Comparison of ENCODE assay signal across 7 cellular contexts in genomic region chr14:69637503-69638030, GRCh38. TPM values are rescaled to one million over a fixed set of nuclear protein-coding genes. Genes with fewer than 3 reads are reported as not detected.
DNase-seq lines count a peak whose midpoint lies in the region; ATAC-seq lines count a peak whose summit lies in the region.

No MANE protein-coding gene starts in this region.

- peak overlapping the region; percentile 8 to 70 (median 60) for H3K4me3 Mint-ChIP-seq in T-cell
- peak overlapping the region; percentile 70 for H3K4me3 Mint-ChIP-seq in stimulated activated effector memory CD8-positive, alpha-beta T cell treated with anti-CD3 and anti-CD28 coated beads, Interleukin-12 subunit alpha, Interleukin-12 subunit beta, amount 100 ng/mL, for 72 hours

- ATAC-seq in HG02588 (IDR thresholded peaks at IDR 0.05; ENCODE audit: unreplicated experiment) (peak; percentile 3), T-cell (replicated peaks in 1 of 4) (peak in 1 of 4 experiments; percentile 17), left ventricle myocardium superior (peak; percentile 70), HG02973 (IDR thresholded peaks at IDR 0.05; ENCODE audit: unreplicated experiment) (no peak)
- ATAC-seq in stimulated activated effector memory CD8-positive, alpha-beta T cell treated with anti-CD3 and anti-CD28 coated beads, Interleukin-12 subunit alpha, Interleukin-12 subunit beta, amount 100 ng/mL, for 72 hours, result peak; percentile 62

- H3K27ac Mint-ChIP-seq in T-cell, result peak overlapping the region; percentile 90 to 95
- H3K27ac Mint-ChIP-seq in stimulated activated effector memory CD8-positive, alpha-beta T cell treated with anti-CD3 and anti-CD28 coated beads, Interleukin-12 subunit alpha, Interleukin-12 subunit beta, amount 100 ng/mL, for 72 hours, result peak overlapping the region; percentile 90

- no peak for DNase-seq in T-cell
- peak; percentile 55 for DNase-seq in left ventricle myocardium superior
- no peak for DNase-seq in stimulated activated effector memory CD8-positive, alpha-beta T cell treated with anti-CD3 and anti-CD28 coated beads, Interleukin-12 subunit alpha, Interleukin-12 subunit beta, amount 100 ng/mL, for 72 hours (ENCODE audit: low spot score in 2 of 2)
- no peak for DNase-seq in mesenteric fat pad (ENCODE audit: low spot score)
- DNase-seq in DMS79 treated with DMSO at 0.1 percent for 48 hours (lab: John Stamatoyannopoulos, UW), result no peak

- H3K4me1 Mint-ChIP-seq in T-cell, result peaks cover 83 to 94% (median 92%) of the 10 kb centered on the region in 3 donors
- H3K4me1 Mint-ChIP-seq in stimulated activated effector memory CD8-positive, alpha-beta T cell treated with anti-CD3 and anti-CD28 coated beads, Interleukin-12 subunit alpha, Interleukin-12 subunit beta, amount 100 ng/mL, for 72 hours, result peaks cover 93% of the 10 kb centered on the region

- intact Hi-C loops in left ventricle myocardium superior (cut with micrococcal nuclease), result no loop called here

- POLR2A ChIA-PET in T-cell (lab: Charles Lee), result no interaction called here

- no peaks in the 10 kb centered on the region for H3K27me3 Mint-ChIP-seq in T-cell

- H3K36me3 Mint-ChIP-seq in T-cell, result peaks cover 19% of the 10 kb centered on the region
- H3K36me3 Mint-ChIP-seq in stimulated activated effector memory CD8-positive, alpha-beta T cell treated with anti-CD3 and anti-CD28 coated beads, Interleukin-12 subunit alpha, Interleukin-12 subunit beta, amount 100 ng/mL, for 72 hours, result peaks cover 52% of the 10 kb centered on the region

- H3K9me3 Mint-ChIP-seq in T-cell, result peaks cover 8 to 13% (median 10%) of the 10 kb centered on the region in 3 donors
- peaks cover 12% of the 10 kb centered on the region for H3K9me3 Mint-ChIP-seq in stimulated activated effector memory CD8-positive, alpha-beta T cell treated with anti-CD3 and anti-CD28 coated beads, Interleukin-12 subunit alpha, Interleukin-12 subunit beta, amount 100 ng/mL, for 72 hours

- CTCF ChIA-PET in T-cell (lab: Charles Lee), result interaction anchor here (0.6 kb wide), 2 partner anchors 16 to 1179 kb away, joined by 3 read pairs; no protein-coding TSS in a partner anchor

RNA-seq across cellular contexts. Expression of gene SUSD6, which starts 26.2 kb away (rescaled TPM):
- 10 to 100 TPM; 53.5 to 75.5 (median 60.4) TPM for total RNA-seq in T-cell
- total RNA-seq in left ventricle myocardium superior, result 21.4 TPM
- total RNA-seq in mesenteric fat pad, result 48.0 TPM
